ENCODE assay signal across 9 cellular contexts in the genomic region with DNA sequence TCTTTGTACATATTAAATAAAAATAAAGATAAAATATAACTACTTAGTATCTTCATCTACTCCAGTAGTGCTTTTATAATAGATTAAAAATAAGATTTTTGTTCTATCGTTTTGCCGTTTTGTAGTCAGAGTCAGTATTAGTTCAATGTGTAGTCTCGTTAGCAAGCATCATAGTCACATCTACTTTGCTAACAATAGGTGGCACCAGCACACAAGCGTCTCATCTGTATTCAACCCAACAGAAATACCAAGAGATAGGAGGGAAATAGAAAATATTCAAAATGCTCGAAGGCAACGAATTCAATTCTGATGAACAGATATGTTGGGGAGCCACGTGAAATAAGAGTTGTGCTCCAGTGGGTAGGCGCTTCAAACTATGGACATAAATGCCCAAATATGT. TPM values are rescaled to one million over a fixed set of nuclear protein-coding genes. Genes with fewer than 3 reads are reported as not detected.
DNase-seq lines count a peak whose midpoint lies in the region; ATAC-seq, FAIRE-seq and TF ChIP-seq lines count a peak whose summit lies in the region.
"Had no signal": no experiment of that assay in that cellular context is flagged by ENCODE, and none has a peak within 500 bp of the region (broad histone marks: within the 10 kb centered on the region; RNA-seq: fewer than 3 reads in every experiment).

No MANE protein-coding gene starts in this region.

- no peak overlapping the region for H3K27ac Mint-ChIP-seq in Caco-2 (ENCODE audit: unreplicated experiment)

- DNase-seq in Caco-2: peak; percentile 49 to 51
- DNase-seq in H4 (ENCODE audit: low spot score): peak; percentile 55
- DNase-seq in NCI-H748 treated with DMSO at 0.1 percent for 48 hours (lab: John Stamatoyannopoulos, UW): peak; percentile 87
- peak; percentile 48 for DNase-seq in dermis blood vessel endothelial cell
- DNase-seq in pancreas: no peak
- no peak for DNase-seq in occipital lobe (lab: John Stamatoyannopoulos, UW)
- DNase-seq in activated CD4-positive, alpha-beta T cell treated with anti-CD3 and anti-CD28 coated beads, Interleukin-2, amount 50 U/mL, for 48 hours: no peak

- H3K4me3 ChIP-seq in Caco-2 (ENCODE audit: low read depth, low read length) (no peak overlapping the region; the same call in 1 of the 2 replicates), pancreas (no peak overlapping the region)
- H3K4me3 ChIP-seq: SJCRH30 had no signal

- FAIRE-seq in pancreas (lab: Jason Lieb, UNC): peak; percentile 82

- intact Hi-C loops in Caco-2 (cut with micrococcal nuclease; ENCODE audit: unreplicated experiment): loop anchor here (1.0 kb wide), 1 partner anchor 653 kb away; no protein-coding TSS in a partner anchor
- intact Hi-C loops in pancreas (cut with DNase I): no loop called here

- H3K4me1 Mint-ChIP-seq in Caco-2 (ENCODE audit: low read depth, unreplicated experiment): peaks cover 10% of the 10 kb centered on the region

- H3K36me3 ChIP-seq in Caco-2 (ENCODE audit: control insufficient read depth, insufficient read depth, low read length): no peaks in the 10 kb centered on the region
- no peaks in the 10 kb centered on the region for H3K36me3 ChIP-seq in pancreas
- H3K36me3 ChIP-seq: SJCRH30 had no signal

- ATAC-seq in pancreas (peak in 3 of 4 donors; percentile 71 to 78 (median 72)), GM21367 (IDR thresholded peaks at IDR 0.05; ENCODE audit: unreplicated experiment) (no peak)

- H3K27me3 ChIP-seq in Caco-2 (replicated peaks; ENCODE audit: control insufficient read depth, insufficient read depth, low read length) (no peaks in the 10 kb centered on the region), pancreas (no peaks in the 10 kb centered on the region)
- H3K27me3 ChIP-seq: SJCRH30 had no signal

- WGBS in pancreas, 2 donors: 27 to 30% methylated on average over 8 of the region's 8 CpGs

- no peaks in the 10 kb centered on the region for H3K36me3 Mint-ChIP-seq in Caco-2 (ENCODE audit: insufficient read depth, unreplicated experiment)

- H3K27ac ChIP-seq in pancreas: no peak overlapping the region
- H3K27ac ChIP-seq: SJCRH30 had no signal

- no peaks in the 10 kb centered on the region for H3K27me3 Mint-ChIP-seq in Caco-2 (ENCODE audit: insufficient read depth, unreplicated experiment)

- H3K4me3 Mint-ChIP-seq in Caco-2 (ENCODE audit: unreplicated experiment): no peak overlapping the region

- TF ChIP-seq CTCF in Caco-2 (IDR thresholded peaks at IDR 0.05; ENCODE audit: insufficient read depth in 1 of 2, low read depth in 1 of 2, low read length in 1 of 2, severe bottlenecking in 1 of 2, unreplicated experiment in 1 of 2): peak; percentile 67 to 75
- TF ChIP-seq CTCF in pancreas (IDR thresholded peaks at IDR 0.05): peak in 2 of 4 donors; percentile 12 to 15

- POLR2A ChIA-PET in Caco-2 (lab: Charles Lee): no interaction called here

- BruUV-seq in Caco-2 (replicated peaks; lab: Mats Ljungman, UMichigan): no TSS peak

- H3K9me3 ChIP-seq in Caco-2: no peaks in the 10 kb centered on the region
- H3K9me3 ChIP-seq in pancreas: no peaks in the 10 kb centered on the region
- H3K9me3 ChIP-seq: SJCRH30 had no signal

- CTCF ChIA-PET in Caco-2 (lab: Charles Lee): interaction anchor here (1.1 to 1.4 kb wide), 2 partner anchors 13 to 16 kb away, joined by 3 to 4 read pairs; no protein-coding TSS in a partner anchor

- H3K9me3 Mint-ChIP-seq in Caco-2 (ENCODE audit: unreplicated experiment): peaks cover under 1% of the 10 kb centered on the region

- H3K4me1 ChIP-seq in Caco-2 (peaks cover 10% of the 10 kb centered on the region; the same call in 1 of the 2 replicates), pancreas (no peaks in the 10 kb centered on the region)
- H3K4me1 ChIP-seq: SJCRH30 had no signal

RNA-seq across cellular contexts. Expression of a gene that starts 21.4 kb away (rescaled TPM):
- total RNA-seq in Caco-2 (2022) (43.1 and 47.6 TPM in 2 replicates), dermis blood vessel endothelial cell (46.3 and 83.0 TPM in 2 replicates), pancreas (10 to 100 TPM in 5 of 6 donors, 1 to 10 TPM in 1; 9.3 to 17.4 (median 13.4) TPM), occipital lobe (60.5 TPM)
- 41.4 and 43.2 TPM in 2 replicates for total RNA-seq in H4 (2014; rRNA removed; shearing (Covaris generic))
- 10 to 100 TPM; 21.3 to 36.6 TPM for polyA plus RNA-seq in pancreas

RNA-seq across cellular contexts. Expression of a gene that starts 45.5 kb away (rescaled TPM):
- total RNA-seq in Caco-2 (2022) (1.0 and 1.1 TPM in 2 replicates), dermis blood vessel endothelial cell (under 0.01 TPM in 1 of 2 replicates, not detected in the other), pancreas (under 1 TPM; 0.16 to 0.84 (median 0.39) TPM), occipital lobe (16.1 TPM)
- total RNA-seq in H4 (2014; rRNA removed; shearing (Covaris generic)): 0.56 TPM in 1 of 2 replicates, not detected in the other
- under 1 TPM; 0.30 to 0.92 TPM for polyA plus RNA-seq in pancreas

Comparison
In these comparisons a context has a peak if more than half of its experiments do, and no peak if none do; other contexts are left out.
1. DNase-seq: peak in Caco-2 (2 of 2), H4 (single experiment), NCI-H748 treated with DMSO at 0.1 percent for 48 hours (single experiment) and dermis blood vessel endothelial cell (single experiment); none in pancreas (0 of 6), occipital lobe (single experiment) and activated CD4-positive, alpha-beta T cell treated with anti-CD3 and anti-CD28 coated beads, Interleukin-2, amount 50 U/mL, for 48 hours (0 of 2).